In the genomic region with DNA sequence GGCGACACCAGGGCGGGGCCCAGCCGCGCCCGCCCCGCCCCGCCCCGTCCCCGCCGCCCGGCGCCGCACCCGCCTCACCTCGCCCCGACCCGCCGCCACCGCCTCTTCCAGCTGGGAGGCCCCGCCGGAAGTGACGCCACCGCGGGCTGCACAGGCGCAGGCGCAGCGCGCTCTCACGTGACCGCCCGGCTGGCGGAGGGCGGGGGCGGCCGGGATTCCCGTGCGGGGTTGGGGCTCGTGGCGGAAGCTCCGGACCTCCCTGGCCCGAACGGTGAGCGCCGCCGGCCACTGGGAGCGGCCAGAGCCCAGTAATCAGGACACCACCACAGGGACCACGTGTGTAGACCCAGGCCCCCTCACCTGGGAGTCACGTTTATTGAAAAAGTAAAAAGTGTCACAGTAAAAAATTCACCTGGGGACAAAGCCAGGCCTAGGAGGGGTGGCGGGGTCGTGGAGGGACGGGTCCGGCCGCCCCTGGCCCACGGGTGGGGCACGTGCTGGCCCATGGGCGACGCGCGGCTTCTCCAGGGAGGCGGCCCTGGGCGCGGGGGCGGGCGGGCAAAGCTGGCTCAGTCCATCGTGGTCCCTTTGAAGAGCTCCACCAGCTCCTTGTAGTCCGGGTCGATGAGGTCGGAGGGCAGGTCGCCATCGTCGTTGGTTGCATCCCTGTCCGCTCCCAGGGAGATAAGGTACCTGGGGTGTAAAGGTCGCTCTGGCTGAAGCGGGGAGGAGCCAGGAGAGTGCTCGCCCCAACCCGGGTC, we compare ENCODE assay signal across 8 cellular contexts. TPM values are rescaled to one million over a fixed set of nuclear protein-coding genes. Genes with fewer than 3 reads are reported as not detected.
DNase-seq lines count a peak whose midpoint lies in the region; ATAC-seq and TF ChIP-seq lines count a peak whose summit lies in the region.

Gene MCRIP1, minus strand, starts transcription at position 132 of the 761 bp plus-strand sequence. CDS start 8,785 bp downstream, outside the sequence.

- H3K9me2 ChIP-seq in hepatocyte (replicated peaks; ENCODE audit: insufficient read depth) = no peaks in the 10 kb centered on the region

- peaks cover 46% of the 10 kb centered on the region for H3K79me2 ChIP-seq in hepatocyte

- H4K20me1 ChIP-seq in hepatocyte (ENCODE audit: insufficient read depth, poor library complexity, severe bottlenecking) = no peaks in the 10 kb centered on the region

- no peaks in the 10 kb centered on the region for H3K27me3 ChIP-seq in hepatocyte
- no peaks in the 10 kb centered on the region for H3K27me3 ChIP-seq in aorta (ENCODE audit: control insufficient read depth in 1 of 2, insufficient read depth in 2 of 2, low read length in 1 of 2)

- H2AFZ ChIP-seq in hepatocyte = peak within 1 kb of the TSS; percentile 40

- DNase-seq in NCI-H2081 (lab: John Stamatoyannopoulos, UW) (peak; percentile 96 to 98), T-helper 9 cell (peak; percentile 92), astrocyte of the cerebellum (ENCODE audit: low read depth) (peak; percentile 77), hepatocyte (ENCODE audit: low spot score) (peak; percentile 98), renal cortical epithelial cell (ENCODE audit: low read depth) (peak; percentile 66), aorta (peak; percentile 97 to 99)

- intact Hi-C loops in aorta (cut with DNase I) = no loop called here

- H3K36me3 ChIP-seq in hepatocyte (replicated peaks; ENCODE audit: insufficient read depth, low read depth) = no peaks in the 10 kb centered on the region
- no peaks in the 10 kb centered on the region for H3K36me3 ChIP-seq in aorta (ENCODE audit: control insufficient read depth in 1 of 2, insufficient read depth in 2 of 2, low read length in 1 of 2)

- TF ChIP-seq CTCF in astrocyte of the cerebellum (IDR thresholded peaks at IDR 0.05; ENCODE audit: low read depth, low read length, missing control alignments) (no peak), hepatocyte (IDR thresholded peaks at IDR 0.05; ENCODE audit: poor library complexity) (no peak)

- peak within 1 kb of the TSS; percentile 96 for H3K27ac ChIP-seq in hepatocyte
- H3K27ac ChIP-seq in aorta (ENCODE audit: low read depth in 1 of 2, low read length in 2 of 2) = peak within 1 kb of the TSS; percentile 9 to 75

- peak within 1 kb of the TSS; percentile 97 for H3K4me2 ChIP-seq in hepatocyte

- no peaks in the 10 kb centered on the region for H3K9me3 ChIP-seq in hepatocyte (ENCODE audit: low read depth)
- H3K9me3 ChIP-seq in aorta (ENCODE audit: control insufficient read depth, low read length) = no peaks in the 10 kb centered on the region

- in situ Hi-C loops in astrocyte of the cerebellum (cut with HindIII; ENCODE audit: low sequenced_read_pairs) = no loop called here

- ATAC-seq in GM18498 (IDR thresholded peaks at IDR 0.05; ENCODE audit: unreplicated experiment) (peak; percentile 82), HG02970 (IDR thresholded peaks at IDR 0.05; ENCODE audit: low FRiP score, unreplicated experiment) (peak; percentile 85), aorta (ENCODE audit: low FRiP score) (peak; percentile 93)

- 2% methylated on average over 49 of the region's 76 CpGs for WGBS in hepatocyte (ENCODE audit: low lambda C conversion rate, missing lambda C conversion rate)
- 1% methylated on average over 59 to 76 of the region's 76 CpGs for WGBS in aorta, 2 donors

- H3K4me3 ChIP-seq in astrocyte of the cerebellum (ENCODE audit: low read depth, low read length) = peak within 1 kb of the TSS; percentile 77
- peak within 1 kb of the TSS; percentile 98 for H3K4me3 ChIP-seq in hepatocyte
- H3K4me3 ChIP-seq in aorta (ENCODE audit: low read length in 2 of 2) = peak within 1 kb of the TSS; percentile 80 to 84

- H3K4me1 ChIP-seq in hepatocyte (ENCODE audit: insufficient read depth) (peaks cover 21% of the 10 kb centered on the region), aorta (ENCODE audit: control insufficient read depth in 1 of 2, insufficient read depth in 2 of 2, low read length in 2 of 2) (no peaks in the 10 kb centered on the region)

RNA-seq across cellular contexts. Expression of gene MCRIP1, which starts in this region (rescaled TPM):
- total RNA-seq in hepatocyte (63.3 and 66.1 TPM in 2 replicates), renal cortical epithelial cell (55.0 and 101 TPM in 2 replicates), aorta (100 to 1,000 TPM in 1 of 2 donors, 10 to 100 TPM in 1; 93.5 to 105 TPM)
- polyA plus RNA-seq in hepatocyte (118 and 138 TPM in 2 replicates), aorta (100 to 1,000 TPM; 158 to 310 TPM)

Comparison
In these comparisons a context has a peak if more than half of its experiments do, and no peak if none do; other contexts are left out.
1. Peak in every context shown above with its lines: DNase-seq, ATAC-seq, H3K4me3 ChIP-seq and H3K27ac ChIP-seq.